19 cellular contexts compared by ENCODE assay signal in genomic region chr5:1447772-1448361, GRCh38. TPM values are rescaled to one million over a fixed set of nuclear protein-coding genes. Genes with fewer than 3 reads are reported as not detected.
DNase-seq lines count a peak whose midpoint lies in the region; ATAC-seq and TF ChIP-seq lines count a peak whose summit lies in the region.
"Had no signal": no experiment of that assay in that cellular context is flagged by ENCODE, and none has a peak within 500 bp of the region (broad histone marks: within the 10 kb centered on the region; RNA-seq: fewer than 3 reads in every experiment).

No MANE protein-coding gene starts in this region.

- 11% methylated on average over 15 of the region's 15 CpGs for WGBS in thymus

- peaks cover 48% of the 10 kb centered on the region for H3K27me3 Mint-ChIP-seq in activated T-cell treated with anti-CD3 and anti-CD28 coated beads, Interleukin-2, amount 50 U/mL, for 4 hours (ENCODE audit: low read depth)

- H3K4me3 Mint-ChIP-seq in activated T-cell treated with anti-CD3 and anti-CD28 coated beads, Interleukin-2, amount 50 U/mL, for 4 hours: no peak overlapping the region
- H3K4me3 Mint-ChIP-seq: stimulated activated memory B cell treated with anti-CD40 and anti-IgM and Interleukin-4, amounts not matched to agents 10 μg/mL and 1 μg/mL and 100 μg/mL, for 72 hours had no signal

- intact Hi-C loops in left lung (cut with DNase I): no loop called here

- H3K4me3 ChIP-seq in left lung (no peak overlapping the region), thymus (ENCODE audit: low read length) (no peak overlapping the region)

- peaks cover 0 to 7% of the 10 kb centered on the region in 2 donors for H3K9me3 ChIP-seq in left lung
- peaks cover 2% of the 10 kb centered on the region for H3K9me3 ChIP-seq in thymus (ENCODE audit: control insufficient read depth)

- no peaks in the 10 kb centered on the region for H3K36me3 Mint-ChIP-seq in activated T-cell treated with anti-CD3 and anti-CD28 coated beads, Interleukin-2, amount 50 U/mL, for 4 hours (ENCODE audit: insufficient read depth)
- H3K36me3 Mint-ChIP-seq: stimulated activated memory B cell treated with anti-CD40 and anti-IgM and Interleukin-4, amounts not matched to agents 10 μg/mL and 1 μg/mL and 100 μg/mL, for 72 hours had no signal

- no peak overlapping the region for H3K27ac ChIP-seq in left lung
- H3K27ac ChIP-seq in thymus (ENCODE audit: low read depth): peak overlapping the region; percentile 55

- no peaks in the 10 kb centered on the region for H3K9me3 Mint-ChIP-seq in activated T-cell treated with anti-CD3 and anti-CD28 coated beads, Interleukin-2, amount 50 U/mL, for 4 hours
- H3K9me3 Mint-ChIP-seq: stimulated activated memory B cell treated with anti-CD40 and anti-IgM and Interleukin-4, amounts not matched to agents 10 μg/mL and 1 μg/mL and 100 μg/mL, for 72 hours had no signal

- TF ChIP-seq CTCF in left lung (IDR thresholded peaks at IDR 0.05): no peak

- H3K36me3 ChIP-seq in left lung (no peaks in the 10 kb centered on the region), thymus (ENCODE audit: control insufficient read depth, insufficient read depth) (no peaks in the 10 kb centered on the region)

- DNase-seq in activated T-cell treated with anti-CD3 and anti-CD28 coated beads, Interleukin-2, amount 50 U/mL, for 1 hour: peak; percentile 36
- DNase-seq in activated T-cell treated with anti-CD3 and anti-CD28 coated beads for 4 hours (no peak), left lung (peak; percentile 14 to 62), cerebellum (ENCODE audit: low spot score) (no peak), NCI-H226 (no peak), mucosa of gallbladder (ENCODE audit: low spot score) (no peak)
- DNase-seq in activated T-cell treated with anti-CD3 and anti-CD28 coated beads, Interleukin-2, amount 50 U/mL, for 4 hours: no peak
- DNase-seq: activated CD4-positive, CD25-positive, alpha-beta regulatory T cell treated with anti-CD3 and anti-CD28 coated beads, Interleukin-2, amount 50 U/mL, for 72 hours; amygdala; cerebellar nuclear complex; hippocampal formation; kidney glomerular epithelial cell; NCI-H1417 treated with DMSO at 0.1 percent for 48 hours; NCI-H446 treated with DMSO at 0.1 percent for 48 hours; SHP77 treated with DMSO at 0.1 percent for 48 hours had no signal

- ATAC-seq in activated T-cell treated with anti-CD3 and anti-CD28 coated beads, Interleukin-2, amount 50 U/mL, for 4 hours: peak; percentile 25 to 26
- no peak for ATAC-seq in left lung
- ATAC-seq: stimulated activated memory B cell treated with anti-CD40 and anti-IgM and Interleukin-4, amounts not matched to agents 10 μg/mL and 1 μg/mL and 100 μg/mL, for 72 hours had no signal

- H3K4me1 ChIP-seq in left lung (peaks cover 4 to 15% of the 10 kb centered on the region in 2 donors), thymus (ENCODE audit: control insufficient read depth, insufficient read depth, low read length) (peaks cover 32% of the 10 kb centered on the region)

- H3K4me1 Mint-ChIP-seq in activated T-cell treated with anti-CD3 and anti-CD28 coated beads, Interleukin-2, amount 50 U/mL, for 4 hours (ENCODE audit: low read depth): peaks cover 31% of the 10 kb centered on the region

- H3K27me3 ChIP-seq in left lung: peaks cover 38 to 68% of the 10 kb centered on the region in 2 donors
- peaks cover 38% of the 10 kb centered on the region for H3K27me3 ChIP-seq in thymus (ENCODE audit: control insufficient read depth, insufficient read depth)

RNA-seq across cellular contexts. Expression of gene SLC6A3, which starts 2.6 kb away (rescaled TPM):
- not detected for total RNA-seq in activated T-cell treated with anti-CD3 and anti-CD28 coated beads, Interleukin-2, amount 50 U/mL, for 4 hours
- total RNA-seq in left lung (1 to 10 TPM in 1 of 2 donors, under 1 TPM in 1; 0.10 to 4.3 TPM), cerebellum (0.18 TPM), mucosa of gallbladder (0.23 TPM)
- 14.9 TPM for polyA plus RNA-seq in thymus
- total RNA-seq: mononuclear cell, osteocyte had no signal

Comparison
In these comparisons a context has a peak if more than half of its experiments do, and no peak if none do; other contexts are left out.
1. DNase-seq: peak in activated T-cell treated with anti-CD3 and anti-CD28 coated beads, Interleukin-2, amount 50 U/mL, for 1 hour (single experiment) and left lung (2 of 2); none in activated T-cell treated with anti-CD3 and anti-CD28 coated beads for 4 hours (single experiment), activated T-cell treated with anti-CD3 and anti-CD28 coated beads, Interleukin-2, amount 50 U/mL, for 4 hours (single experiment), cerebellum (single experiment), NCI-H226 (single experiment) and mucosa of gallbladder (single experiment).